12 cellular contexts compared by ENCODE assay signal in genomic region chr15:62807539-62808130, GRCh38.
DNase-seq lines count a peak whose midpoint lies in the region; ATAC-seq and TF ChIP-seq lines count a peak whose summit lies in the region.
"Had no signal": no experiment of that assay in that cellular context is flagged by ENCODE, and none has a peak within 500 bp of the region (broad histone marks: within the 10 kb centered on the region; RNA-seq: fewer than 3 reads in every experiment).

No MANE protein-coding gene starts in this region.

- no peak overlapping the region for H3K27ac Mint-ChIP-seq in WTC11
- H3K27ac Mint-ChIP-seq: B cell; CD4-positive, alpha-beta memory T cell had no signal

- H3K4me1 Mint-ChIP-seq in WTC11, result peaks cover 17% of the 10 kb centered on the region
- H3K4me1 Mint-ChIP-seq: B cell; CD4-positive, alpha-beta memory T cell had no signal

- DNase-seq in H7 (peak; percentile 52), WTC11 (ENCODE audit: low spot score) (peak; percentile 41), iPS DF 19.7 (ENCODE audit: low read depth, low spot score) (peak; percentile 38), retina (peak; percentile 17), GM19238 (ENCODE audit: insufficient read length, low spot score) (no peak)
- DNase-seq: CD4-positive, alpha-beta memory T cell; DMS79; GOT3 had no signal

- ATAC-seq in WTC11, result peak; percentile 86
- no peak for ATAC-seq in HG02623 (IDR thresholded peaks at IDR 0.05; ENCODE audit: unreplicated experiment)
- no peak for ATAC-seq in GM18873 (IDR thresholded peaks at IDR 0.05; ENCODE audit: low FRiP score, unreplicated experiment)
- ATAC-seq: HCT116 had no signal

- H3K9me3 Mint-ChIP-seq in WTC11, result no peaks in the 10 kb centered on the region
- H3K9me3 Mint-ChIP-seq: CD4-positive, alpha-beta memory T cell had no signal

- peaks cover 6% of the 10 kb centered on the region; the same call in 1 of the 2 replicates for H3K27me3 Mint-ChIP-seq in WTC11 (ENCODE audit: low read depth)

- POLR2A ChIA-PET in WTC11 (lab: Charles Lee), result interaction anchor here (0.9 kb wide), 3 partner anchors 65 to 240 kb away, joined by 4 read pairs; no protein-coding TSS in a partner anchor

- no peak overlapping the region for H3K4me3 Mint-ChIP-seq in WTC11
- H3K4me3 Mint-ChIP-seq: B cell; CD4-positive, alpha-beta memory T cell had no signal

- no peaks in the 10 kb centered on the region; the same call in 1 of the 2 replicates for H3K36me3 Mint-ChIP-seq in WTC11
- H3K36me3 Mint-ChIP-seq: CD4-positive, alpha-beta memory T cell had no signal

- TF ChIP-seq CTCF in WTC11 (IDR thresholded peaks at IDR 0.05), result no peak

- CTCF ChIA-PET in WTC11 (lab: Charles Lee), result interaction anchor here (0.9 to 1.6 kb wide), 2 partner anchors 33 to 240 kb away, joined by 3 to 5 read pairs; no protein-coding TSS in a partner anchor

- H3K36me3 ChIP-seq in H7 (replicated peaks; ENCODE audit: control insufficient read depth, insufficient read depth, low read length), result no peaks in the 10 kb centered on the region

- H3K27me3 ChIP-seq in H7 (ENCODE audit: control insufficient read depth, insufficient read depth, low read length), result peaks cover 2% of the 10 kb centered on the region; the same call in 1 of the 2 replicates

- H3K4me3 ChIP-seq in H7 (ENCODE audit: insufficient read depth, low read depth, low read length), result no peak overlapping the region

TF ChIP-seq in WTC11, 78 proteins besides CTCF, POLR2A, EP300 and RAD21:
- TF ChIP-seq TEAD4 (CRISPR knock-in tag; IDR thresholded peaks at IDR 0.05), result no peak
- TF ChIP-seq E2F4 (CRISPR knock-in tag; IDR thresholded peaks at IDR 0.05; ENCODE audit: borderline replicate concordance, low read depth), result no peak
- no peak for TF ChIP-seq STAT6 (CRISPR knock-in tag; conservative IDR thresholded peaks at IDR 0.05; ENCODE audit: low read depth)
- no peak for TF ChIP-seq GRHL2 (CRISPR knock-in tag; IDR thresholded peaks at IDR 0.05; ENCODE audit: insufficient replicate concordance, severe bottlenecking)
- no peak for TF ChIP-seq ZNF121 (CRISPR knock-in tag; IDR thresholded peaks at IDR 0.05)
- TF ChIP-seq FOXK1 (CRISPR knock-in tag; IDR thresholded peaks at IDR 0.05), result no peak
- TF ChIP-seq ZMAT4 (CRISPR knock-in tag; IDR thresholded peaks at IDR 0.05), result no peak
- no peak for TF ChIP-seq ZNF416 (CRISPR knock-in tag; IDR thresholded peaks at IDR 0.05)
- TF ChIP-seq ARID4B (CRISPR knock-in tag; IDR thresholded peaks at IDR 0.05; ENCODE audit: borderline replicate concordance), result no peak
TF ChIP-seq in WTC11: peak in this region for 0.
